ENCODE assay signal across 33 cellular contexts in the genomic region with DNA sequence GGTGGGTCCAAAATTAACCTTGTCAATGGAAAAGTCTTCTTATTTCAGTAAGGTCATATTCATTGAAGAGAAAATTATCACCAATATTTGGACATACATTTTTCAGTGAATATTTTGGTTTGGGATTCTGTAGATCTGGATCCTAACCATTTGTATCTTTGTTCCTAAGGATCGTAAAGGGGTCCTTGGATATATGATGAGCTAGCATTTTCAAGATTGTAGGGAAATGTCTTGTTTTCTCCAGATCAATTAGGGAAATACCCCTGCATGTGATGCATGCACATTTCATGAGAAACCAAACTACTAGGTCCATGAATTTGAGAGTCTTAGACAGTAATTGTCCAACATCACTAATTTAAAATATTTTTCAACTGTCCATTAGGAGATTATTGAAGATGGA. TPM values are rescaled to one million over a fixed set of nuclear protein-coding genes. Genes with fewer than 3 reads are reported as not detected.
"Had no signal": no experiment of that assay in that cellular context is flagged by ENCODE, and none has a peak within 500 bp of the region (broad histone marks: within the 10 kb centered on the region; RNA-seq: fewer than 3 reads in every experiment).

No MANE protein-coding gene starts in this region.

- H3K36me3 ChIP-seq: neural progenitor cell, ovary, spleen, suprapubic skin, tibial artery, transverse colon, upper lobe of right lung, uterus had no signal

- H3K4me1 ChIP-seq: neural progenitor cell, parathyroid adenoma, psoas muscle, spleen, suprapubic skin, testis, tibial artery, transverse colon, upper lobe of right lung, uterus had no signal

- H3K4me3 ChIP-seq: neural progenitor cell, ovary, psoas muscle, skin epidermis, smooth muscle cell, spleen, suprapubic skin, testis, tibial artery, transverse colon, upper lobe of right lung, uterus had no signal

- H3K27me3 ChIP-seq: neural progenitor cell, ovary, testis, upper lobe of right lung, uterus had no signal

- ATAC-seq: natural killer cell; psoas muscle; right cardiac atrium; sciatic nerve; stimulated activated memory B cell treated with anti-CD40 and anti-IgM and Interleukin-4, amounts not matched to agents 10 μg/mL and 1 μg/mL and 100 μg/mL, for 72 hours; stimulated activated naive CD8-positive, alpha-beta T cell treated with anti-CD3 and anti-CD28 coated beads, Interleukin-15, amount 100 ng/mL, for 72 hours; stimulated activated naive CD8-positive, alpha-beta T cell treated with anti-CD3 and anti-CD28 coated beads, Interleukin-15, Interleukin-2, amounts not matched to agents 100 U/mL and 50 U/mL, for 24 hours; upper lobe of right lung had no signal

- H3K9ac ChIP-seq: neural progenitor cell, parathyroid adenoma had no signal

- H2AFZ ChIP-seq: neural progenitor cell, parathyroid adenoma had no signal

- DNase-seq: natural killer cell; occipital lobe; ovary; posterior cingulate gyrus; psoas muscle; right cardiac atrium; spleen; stimulated activated CD4-positive, alpha-beta T cell treated with anti-CD3 and anti-CD28 coated beads, Interleukin-12 subunit alpha, Interleukin-12 subunit beta, amount 100 ng/mL, for 4 hours; stimulated activated CD4-positive, alpha-beta T cell treated with anti-CD3 and anti-CD28 coated beads, Interleukin-1b, Interleukin-23, amount 100 ng/mL, for 48 hours; stimulated activated CD4-positive, alpha-beta T cell treated with anti-CD3 and anti-CD28 coated beads, Interleukin-4, amount 100 ng/mL, for 1 hour; stimulated activated CD4-positive, alpha-beta T cell treated with anti-CD3 and anti-CD28 coated beads, Interleukin-4, amount 100 ng/mL, for 4 hours; stimulated activated CD8-positive, alpha-beta memory T cell treated with anti-CD3 and anti-CD28 coated beads, Interleukin-4, amount 100 ng/mL, for 48 hours; stimulated activated naive CD4-positive, alpha-beta T cell; stimulated activated naive CD8-positive, alpha-beta T cell treated with anti-CD3 and anti-CD28 coated beads, Interleukin-15, amount 100 ng/mL, for 72 hours; stimulated activated naive CD8-positive, alpha-beta T cell treated with anti-CD3 and anti-CD28 coated beads, Interleukin-15, Interleukin-2, amounts not matched to agents 100 U/mL and 50 U/mL, for 24 hours; substantia nigra; testis; tibial artery; transverse colon; upper lobe of right lung; uterus had no signal

- H3K4me2 ChIP-seq: neural progenitor cell, smooth muscle cell had no signal

- H3K27ac ChIP-seq: neural progenitor cell, ovary, parathyroid adenoma, psoas muscle, skin epidermis, spleen, suprapubic skin, testis, tibial artery, transverse colon, upper lobe of right lung, uterus had no signal

- H3K9me3 ChIP-seq: ovary, psoas muscle, spleen, suprapubic skin, testis, tibial artery, transverse colon, upper lobe of right lung, uterus had no signal

- H3K79me2 ChIP-seq: parathyroid adenoma had no signal

RNA-seq across cellular contexts. Expression of a gene that starts 18.0 kb away (rescaled TPM):
- total RNA-seq: natural killer cell, occipital lobe, osteoblast, ovary, progenitor cell of endocrine pancreas, psoas muscle, renal cortical epithelial cell, right cardiac atrium, sciatic nerve, smooth muscle cell, suprapubic skin, transverse colon, upper lobe of right lung, urinary bladder had no signal
- polyA plus RNA-seq: neural cell, ovary, right cardiac atrium, smooth muscle cell, urinary bladder had no signal

RNA-seq across cellular contexts. Expression of a gene that starts 36.5 kb away (rescaled TPM):
- total RNA-seq: natural killer cell, occipital lobe, osteoblast, ovary, progenitor cell of endocrine pancreas, psoas muscle, right cardiac atrium, sciatic nerve, smooth muscle cell, spleen, suprapubic skin, testis, transverse colon, upper lobe of right lung, urinary bladder, uterus had no signal
- polyA plus RNA-seq: neural cell, right cardiac atrium, smooth muscle cell, spleen, urinary bladder had no signal

RNA-seq across cellular contexts. Expression of a gene that starts 50.9 kb away (rescaled TPM):
- polyA plus RNA-seq: neural cell had no signal
